ENCODE assay signal across 1 cellular context in the genomic region with DNA sequence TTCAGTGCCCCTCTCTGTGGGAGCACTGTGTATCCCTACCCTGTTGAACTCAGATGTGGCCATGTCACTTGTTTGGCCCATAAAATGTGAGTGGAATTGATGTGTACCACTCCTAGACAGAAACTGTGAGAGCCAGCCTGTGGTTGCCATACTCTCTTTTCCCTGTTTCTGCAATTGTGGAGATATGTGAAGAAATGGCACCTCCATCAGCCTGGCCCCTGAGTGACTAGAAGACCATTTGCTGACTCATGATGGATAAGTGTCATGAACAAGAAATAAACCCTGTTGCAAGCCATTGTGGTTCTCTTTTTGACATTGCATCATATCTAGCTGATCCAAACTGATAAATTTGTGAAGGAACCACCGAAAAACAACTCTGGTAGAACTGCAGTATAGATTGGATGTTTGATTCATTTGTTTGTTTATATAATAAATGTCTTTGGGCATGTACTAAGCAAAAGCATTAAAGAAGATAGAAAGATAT.
TF ChIP-seq lines count a peak whose summit lies in the region.

No MANE protein-coding gene starts in this region.

TF ChIP-seq in K562, 482 proteins besides CTCF, POLR2A, EP300 and RAD21 (continued from another document and continues in another):
- TF ChIP-seq TRIM24 (IDR thresholded peaks at IDR 0.05), result peak; percentile 98
- no peak for TF ChIP-seq ZBTB17 (CRISPR knock-in tag; IDR thresholded peaks at IDR 0.05)
- no peak for TF ChIP-seq HEY1 (CRISPR knock-in tag; IDR thresholded peaks at IDR 0.05; ENCODE audit: borderline replicate concordance)
- TF ChIP-seq ZFP30 (CRISPR knock-in tag; IDR thresholded peaks at IDR 0.05; ENCODE audit: borderline replicate concordance), result no peak
- TF ChIP-seq ZNF57 (CRISPR knock-in tag; IDR thresholded peaks at IDR 0.05), result no peak
- TF ChIP-seq GTF2F1 (IDR thresholded peaks at IDR 0.05; ENCODE audit: low read depth, low read length), result no peak
- no peak for TF ChIP-seq DNMT1 (IDR thresholded peaks at IDR 0.05)
- TF ChIP-seq RBFOX2 (IDR thresholded peaks at IDR 0.05; ENCODE audit: low read depth, low read length), result no peak
- TF ChIP-seq FOXM1 (IDR thresholded peaks at IDR 0.05; ENCODE audit: low read depth), result no peak; the same call in 1 of the 2 replicates
- TF ChIP-seq FOXM1 (CRISPR knock-in tag; IDR thresholded peaks at IDR 0.05; ENCODE audit: low read depth), result no peak
- TF ChIP-seq ARNT (IDR thresholded peaks at IDR 0.05), result no peak
- no peak for TF ChIP-seq TAF1 (IDR thresholded peaks at IDR 0.05; ENCODE audit: control insufficient read depth, extremely low read depth, insufficient read depth, low read length, severe bottlenecking)
- TF ChIP-seq ILF3 (IDR thresholded peaks at IDR 0.05; ENCODE audit: borderline replicate concordance), result no peak
- no peak for TF ChIP-seq PML (IDR thresholded peaks at IDR 0.05; ENCODE audit: low read length)
- no peak for TF ChIP-seq HMGN3 (IDR thresholded peaks at IDR 0.05; ENCODE audit: borderline replicate concordance, extremely low read depth, insufficient read length, low read depth, low read length)
- TF ChIP-seq MITF (IDR thresholded peaks at IDR 0.05), result no peak
- TF ChIP-seq, protein P1, sequence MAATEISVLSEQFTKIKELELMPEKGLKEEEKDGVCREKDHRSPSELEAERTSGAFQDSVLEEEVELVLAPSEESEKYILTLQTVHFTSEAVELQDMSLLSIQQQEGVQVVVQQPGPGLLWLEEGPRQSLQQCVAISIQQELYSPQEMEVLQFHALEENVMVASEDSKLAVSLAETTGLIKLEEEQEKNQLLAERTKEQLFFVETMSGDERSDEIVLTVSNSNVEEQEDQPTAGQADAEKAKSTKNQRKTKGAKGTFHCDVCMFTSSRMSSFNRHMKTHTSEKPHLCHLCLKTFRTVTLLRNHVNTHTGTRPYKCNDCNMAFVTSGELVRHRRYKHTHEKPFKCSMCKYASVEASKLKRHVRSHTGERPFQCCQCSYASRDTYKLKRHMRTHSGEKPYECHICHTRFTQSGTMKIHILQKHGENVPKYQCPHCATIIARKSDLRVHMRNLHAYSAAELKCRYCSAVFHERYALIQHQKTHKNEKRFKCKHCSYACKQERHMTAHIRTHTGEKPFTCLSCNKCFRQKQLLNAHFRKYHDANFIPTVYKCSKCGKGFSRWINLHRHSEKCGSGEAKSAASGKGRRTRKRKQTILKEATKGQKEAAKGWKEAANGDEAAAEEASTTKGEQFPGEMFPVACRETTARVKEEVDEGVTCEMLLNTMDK (IDR thresholded peaks at IDR 0.05; ENCODE audit: borderline replicate concordance, insufficient read depth, low read depth, low read length, poor library complexity, severe bottlenecking), result no peak
- TF ChIP-seq EP400 (IDR thresholded peaks at IDR 0.05), result peak; percentile 71
- TF ChIP-seq LCOR (CRISPR knock-in tag; IDR thresholded peaks at IDR 0.05), result no peak
- TF ChIP-seq KAT2B (IDR thresholded peaks at IDR 0.05; ENCODE audit: low read depth, low read length), result no peak
- TF ChIP-seq CHD1 (IDR thresholded peaks at IDR 0.05; ENCODE audit: low read length), result no peak
- no peak for TF ChIP-seq PURB (CRISPR knock-in tag; IDR thresholded peaks at IDR 0.05; ENCODE audit: low read depth)
- TF ChIP-seq NBN (IDR thresholded peaks at IDR 0.05; ENCODE audit: low read depth), result peak; percentile 65; the same call in 1 of the 2 replicates
- no peak for TF ChIP-seq CEBPZ (IDR thresholded peaks at IDR 0.05; ENCODE audit: borderline replicate concordance, low read depth, low read length)
- no peak for TF ChIP-seq ZNF311 (CRISPR knock-in tag; IDR thresholded peaks at IDR 0.05)
- TF ChIP-seq SAFB (IDR thresholded peaks at IDR 0.05; ENCODE audit: borderline replicate concordance, low read depth, low read length), result no peak
- TF ChIP-seq KLF6 (CRISPR knock-in tag; IDR thresholded peaks at IDR 0.05; ENCODE audit: borderline replicate concordance), result no peak; the same call in 1 of the 2 replicates
- TF ChIP-seq HNRNPK (IDR thresholded peaks at IDR 0.05; ENCODE audit: low read depth, low read length, poor library complexity, severe bottlenecking), result no peak
- no peak for TF ChIP-seq ZNF398 (CRISPR knock-in tag; IDR thresholded peaks at IDR 0.05)
- peak; percentile 99 for TF ChIP-seq ZNF766 (CRISPR knock-in tag; conservative IDR thresholded peaks at IDR 0.05)
- TF ChIP-seq, protein P2, sequence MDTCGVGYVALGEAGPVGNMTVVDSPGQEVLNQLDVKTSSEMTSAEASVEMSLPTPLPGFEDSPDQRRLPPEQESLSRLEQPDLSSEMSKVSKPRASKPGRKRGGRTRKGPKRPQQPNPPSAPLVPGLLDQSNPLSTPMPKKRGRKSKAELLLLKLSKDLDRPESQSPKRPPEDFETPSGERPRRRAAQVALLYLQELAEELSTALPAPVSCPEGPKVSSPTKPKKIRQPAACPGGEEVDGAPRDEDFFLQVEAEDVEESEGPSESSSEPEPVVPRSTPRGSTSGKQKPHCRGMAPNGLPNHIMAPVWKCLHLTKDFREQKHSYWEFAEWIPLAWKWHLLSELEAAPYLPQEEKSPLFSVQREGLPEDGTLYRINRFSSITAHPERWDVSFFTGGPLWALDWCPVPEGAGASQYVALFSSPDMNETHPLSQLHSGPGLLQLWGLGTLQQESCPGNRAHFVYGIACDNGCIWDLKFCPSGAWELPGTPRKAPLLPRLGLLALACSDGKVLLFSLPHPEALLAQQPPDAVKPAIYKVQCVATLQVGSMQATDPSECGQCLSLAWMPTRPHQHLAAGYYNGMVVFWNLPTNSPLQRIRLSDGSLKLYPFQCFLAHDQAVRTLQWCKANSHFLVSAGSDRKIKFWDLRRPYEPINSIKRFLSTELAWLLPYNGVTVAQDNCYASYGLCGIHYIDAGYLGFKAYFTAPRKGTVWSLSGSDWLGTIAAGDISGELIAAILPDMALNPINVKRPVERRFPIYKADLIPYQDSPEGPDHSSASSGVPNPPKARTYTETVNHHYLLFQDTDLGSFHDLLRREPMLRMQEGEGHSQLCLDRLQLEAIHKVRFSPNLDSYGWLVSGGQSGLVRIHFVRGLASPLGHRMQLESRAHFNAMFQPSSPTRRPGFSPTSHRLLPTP (IDR thresholded peaks at IDR 0.05; ENCODE audit: borderline replicate concordance, extremely low read depth, insufficient read length), result no peak
- no peak for TF ChIP-seq ZNF133 (CRISPR knock-in tag; IDR thresholded peaks at IDR 0.05)
- no peak for TF ChIP-seq E2F3 (CRISPR knock-in tag; IDR thresholded peaks at IDR 0.05)
- no peak for TF ChIP-seq FOXA3 (CRISPR knock-in tag; conservative IDR thresholded peaks at IDR 0.05 in 1 of 2, IDR thresholded peaks at IDR 0.05 in 1 of 2)
- TF ChIP-seq NR1H2 (CRISPR knock-in tag; IDR thresholded peaks at IDR 0.05), result no peak
- no peak for TF ChIP-seq HOMEZ (CRISPR knock-in tag; IDR thresholded peaks at IDR 0.05)
- no peak for TF ChIP-seq CBX5 (IDR thresholded peaks at IDR 0.05; ENCODE audit: borderline replicate concordance, low read depth)
- peak in 1 of 2 experiments; percentile 42; a peak in 1 of 4 replicates for TF ChIP-seq MAZ (CRISPR knock-in tag; conservative IDR thresholded peaks at IDR 0.05 in 1 of 2, IDR thresholded peaks at IDR 0.05 in 1 of 2)
- TF ChIP-seq, protein P3, sequence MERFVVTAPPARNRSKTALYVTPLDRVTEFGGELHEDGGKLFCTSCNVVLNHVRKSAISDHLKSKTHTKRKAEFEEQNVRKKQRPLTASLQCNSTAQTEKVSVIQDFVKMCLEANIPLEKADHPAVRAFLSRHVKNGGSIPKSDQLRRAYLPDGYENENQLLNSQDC (CRISPR knock-in tag; IDR thresholded peaks at IDR 0.05), result no peak
- TF ChIP-seq TFAM (CRISPR knock-in tag; conservative IDR thresholded peaks at IDR 0.05), result no peak
- TF ChIP-seq FIP1L1 (IDR thresholded peaks at IDR 0.05; ENCODE audit: low read depth, low read length, poor library complexity, severe bottlenecking), result no peak
- TF ChIP-seq TSC22D4 (tag; IDR thresholded peaks at IDR 0.05), result no peak
- peak; percentile 90 for TF ChIP-seq ZSCAN32 (CRISPR knock-in tag; IDR thresholded peaks at IDR 0.05)
- TF ChIP-seq, protein P4, sequence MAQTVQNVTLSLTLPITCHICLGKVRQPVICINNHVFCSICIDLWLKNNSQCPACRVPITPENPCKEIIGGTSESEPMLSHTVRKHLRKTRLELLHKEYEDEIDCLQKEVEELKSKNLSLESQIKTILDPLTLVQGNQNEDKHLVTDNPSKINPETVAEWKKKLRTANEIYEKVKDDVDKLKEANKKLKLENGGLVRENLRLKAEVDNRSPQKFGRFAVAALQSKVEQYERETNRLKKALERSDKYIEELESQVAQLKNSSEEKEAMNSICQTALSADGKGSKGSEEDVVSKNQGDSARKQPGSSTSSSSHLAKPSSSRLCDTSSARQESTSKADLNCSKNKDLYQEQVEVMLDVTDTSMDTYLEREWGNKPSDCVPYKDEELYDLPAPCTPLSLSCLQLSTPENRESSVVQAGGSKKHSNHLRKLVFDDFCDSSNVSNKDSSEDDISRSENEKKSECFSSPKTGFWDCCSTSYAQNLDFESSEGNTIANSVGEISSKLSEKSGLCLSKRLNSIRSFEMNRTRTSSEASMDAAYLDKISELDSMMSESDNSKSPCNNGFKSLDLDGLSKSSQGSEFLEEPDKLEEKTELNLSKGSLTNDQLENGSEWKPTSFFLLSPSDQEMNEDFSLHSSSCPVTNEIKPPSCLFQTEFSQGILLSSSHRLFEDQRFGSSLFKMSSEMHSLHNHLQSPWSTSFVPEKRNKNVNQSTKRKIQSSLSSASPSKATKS (CRISPR knock-in tag; IDR thresholded peaks at IDR 0.05), result no peak
- TF ChIP-seq PTTG1 (tag; IDR thresholded peaks at IDR 0.05; ENCODE audit: low read depth), result no peak
- no peak for TF ChIP-seq SMAD2 (IDR thresholded peaks at IDR 0.05; ENCODE audit: low read depth, low read length)
- TF ChIP-seq MLLT1 (IDR thresholded peaks at IDR 0.05), result no peak
